Comparison of ENCODE assay signal across 35 cellular contexts in genomic region chr1:219399446-219399845, GRCh38.
"Had no signal": no experiment of that assay in that cellular context is flagged by ENCODE, and none has a peak within 500 bp of the region (broad histone marks: within the 10 kb centered on the region; RNA-seq: fewer than 3 reads in every experiment).

No MANE protein-coding gene starts in this region.

- H3K4me3 ChIP-seq: adrenal gland, K562, Peyer's patch had no signal

- DNase-seq: activated B cell treated with CpG ODN at 0.5 μM for 24 hours; activated CD4-positive, alpha-beta memory T cell treated with anti-CD3 and anti-CD28 coated beads for 36 hours; activated CD4-positive, alpha-beta T cell treated with anti-CD3 and anti-CD28 coated beads for 4 hours; activated CD4-positive, alpha-beta T cell treated with anti-CD3 and anti-CD28 coated beads, Interleukin-2, amount 50 U/mL, for 1 hour; activated CD4-positive, CD25-positive, alpha-beta regulatory T cell treated with anti-CD3 and anti-CD28 coated beads, Interleukin-2, amount 50 U/mL, for 72 hours; activated CD8-positive, alpha-beta memory T cell treated with anti-CD3 and anti-CD28 coated beads, Interleukin-2, amount 50 U/mL, for 4 hours; activated gamma-delta T cell treated with Interleukin-2 at 50 U/mL for 16 hours; activated naive CD4-positive, alpha-beta T cell treated with anti-CD3 and anti-CD28 coated beads for 36 hours; activated T-cell treated with anti-CD3 and anti-CD28 coated beads for 4 hours; activated T-cell treated with anti-CD3 and anti-CD28 coated beads, Interleukin-2, amount 50 U/mL, for 4 hours; adrenal gland; anterior cingulate cortex; brain microvascular endothelial cell; NCI-H1092 treated with DMSO at 0.1 percent for 48 hours; NCI-H1417; NCI-H146; NCI-H187; NCI-H2029 treated with DMSO at 0.1 percent for 48 hours; NCI-H2107; NCI-H2171; NCI-H510A; NCI-H526; NCI-H748 treated with DMSO at 0.1 percent for 48 hours; NK-92 treated with Interleukin-12 subunit alpha and Interleukin-12 subunit beta, amount 100 ng/mL, for 24 hours; PC-3; Peyer's patch; RPMI8226; SW 1271; T-helper 1 cell; T-helper 2 cell; T-helper 9 cell had no signal

- H3K4me1 ChIP-seq: adrenal gland, Peyer's patch had no signal

- H3K9me3 ChIP-seq: Peyer's patch had no signal

- H3K36me3 ChIP-seq: adrenal gland, brain microvascular endothelial cell, Peyer's patch had no signal

- H3K27me3 Mint-ChIP-seq: activated B cell treated with CpG ODN at 0.5 μM for 24 hours; activated CD4-positive, alpha-beta memory T cell treated with anti-CD3 and anti-CD28 coated beads for 36 hours had no signal

- H3K27me3 ChIP-seq: adrenal gland, brain microvascular endothelial cell, Peyer's patch had no signal

- ATAC-seq: activated naive CD4-positive, alpha-beta T cell treated with anti-CD3 and anti-CD28 coated beads, Interleukin-2, amount 50 U/mL, for 72 hours; activated T-cell treated with anti-CD3 and anti-CD28 coated beads, Interleukin-2, amount 50 U/mL, for 4 hours; K562; PC-3 had no signal

- H3K4me1 Mint-ChIP-seq: activated B cell treated with CpG ODN at 0.5 μM for 24 hours had no signal

- H3K4me3 Mint-ChIP-seq: activated B cell treated with CpG ODN at 0.5 μM for 24 hours; activated CD4-positive, alpha-beta memory T cell treated with anti-CD3 and anti-CD28 coated beads for 36 hours; activated naive CD4-positive, alpha-beta T cell treated with anti-CD3 and anti-CD28 coated beads for 36 hours; activated T-cell treated with anti-CD3 and anti-CD28 coated beads, Interleukin-2, amount 50 U/mL, for 4 hours; activated T-helper 1 cell treated with anti-CD3 and anti-CD28 coated beads, Interleukin-12 subunit alpha, Interleukin-12 subunit beta, Interleukin-2, Interleukin-4 antibody, amounts not matched to agents 30 ng/mL and 10 ng/mL and 1 ng/mL, durations not matched to agents 14 hours and 24 hours and 36 hours had no signal

- H3K27ac Mint-ChIP-seq: activated B cell treated with CpG ODN at 0.5 μM for 24 hours; activated CD4-positive, alpha-beta memory T cell treated with anti-CD3 and anti-CD28 coated beads for 36 hours; activated naive CD4-positive, alpha-beta T cell treated with anti-CD3 and anti-CD28 coated beads for 36 hours; activated naive CD4-positive, alpha-beta T cell treated with anti-CD3 and anti-CD28 coated beads, Interleukin-2, amount 50 U/mL, for 72 hours; activated T-helper 1 cell treated with anti-CD3 and anti-CD28 coated beads, Interleukin-12 subunit alpha, Interleukin-12 subunit beta, Interleukin-2, Interleukin-4 antibody, amounts not matched to agents 30 ng/mL and 10 ng/mL and 1 ng/mL, durations not matched to agents 14 hours and 24 hours and 36 hours had no signal

- H3K27ac ChIP-seq: adrenal gland, brain microvascular endothelial cell, Peyer's patch, VCaP had no signal
